ENCODE assay signal across 14 cellular contexts in the genomic region with DNA sequence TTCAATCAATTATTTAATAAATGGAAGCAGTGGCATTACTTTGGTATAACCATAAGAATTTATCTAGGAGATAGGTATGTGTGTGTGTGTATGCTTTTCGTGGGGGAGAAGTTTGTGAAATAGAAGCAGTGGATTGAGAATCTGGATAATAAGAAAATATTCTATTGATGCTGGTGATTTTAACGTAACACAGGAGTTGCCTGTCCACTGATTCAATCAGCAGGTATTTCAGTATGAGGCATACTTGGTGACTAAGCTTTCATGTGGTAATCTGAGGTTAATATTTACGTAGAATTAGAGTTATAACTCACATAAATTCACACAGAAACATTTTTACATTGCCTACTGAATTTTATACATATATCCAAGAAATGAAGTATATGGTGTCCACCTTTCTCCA.
DNase-seq lines count a peak whose midpoint lies in the region; ATAC-seq and TF ChIP-seq lines count a peak whose summit lies in the region.
"Had no signal": no experiment of that assay in that cellular context is flagged by ENCODE, and none has a peak within 500 bp of the region (broad histone marks: within the 10 kb centered on the region; RNA-seq: fewer than 3 reads in every experiment).

No MANE protein-coding gene starts in this region.

- H3K36me3 ChIP-seq in kidney epithelial cell (ENCODE audit: control insufficient read depth, insufficient read depth, low read length) = no peaks in the 10 kb centered on the region

- H3K4me1 Mint-ChIP-seq in osteocyte (ENCODE audit: unreplicated experiment) = no peaks in the 10 kb centered on the region
- H3K4me1 Mint-ChIP-seq in activated naive CD8-positive, alpha-beta T cell treated with anti-CD3 and anti-CD28 coated beads for 36 hours = no peaks in the 10 kb centered on the region

- ATAC-seq in HG03442 (IDR thresholded peaks at IDR 0.05; ENCODE audit: unreplicated experiment) = no peak

- H3K36me3 Mint-ChIP-seq in osteocyte (ENCODE audit: unreplicated experiment) = no peaks in the 10 kb centered on the region
- H3K36me3 Mint-ChIP-seq in activated naive CD8-positive, alpha-beta T cell treated with anti-CD3 and anti-CD28 coated beads for 36 hours = no peaks in the 10 kb centered on the region

- H3K9me3 Mint-ChIP-seq in osteocyte (ENCODE audit: unreplicated experiment) = peaks cover 9% of the 10 kb centered on the region
- peaks cover 9% of the 10 kb centered on the region for H3K9me3 Mint-ChIP-seq in activated naive CD8-positive, alpha-beta T cell treated with anti-CD3 and anti-CD28 coated beads for 36 hours

- in situ Hi-C loops in astrocyte of the spinal cord (cut with HindIII; ENCODE audit: low sequenced_read_pairs) = no loop called here

- DNase-seq in A172 (ENCODE audit: low spot score) = peak; percentile 3
- peak; percentile 79 for DNase-seq in NCI-H460 (ENCODE audit: extremely low read depth, low read depth)
- DNase-seq in astrocyte of the spinal cord (ENCODE audit: low read depth, low spot score) = peak; percentile 9
- peak; percentile 39 for DNase-seq in kidney epithelial cell (ENCODE audit: low read depth)
- DNase-seq in osteocyte (ENCODE audit: extremely low spot score, unreplicated experiment) = no peak
- DNase-seq in GM19240 (ENCODE audit: insufficient read length, low spot score) = no peak
- DNase-seq in activated naive CD8-positive, alpha-beta T cell treated with anti-CD3 and anti-CD28 coated beads for 36 hours = no peak
- DNase-seq: 8988T, C1 segment of cervical spinal cord, GF-D8, H7, NCI-H187 treated with DMSO at 0.1 percent for 48 hours, NCI-H69 had no signal

- H3K27ac Mint-ChIP-seq in osteocyte (ENCODE audit: unreplicated experiment) = no peak overlapping the region
- H3K27ac Mint-ChIP-seq in activated naive CD8-positive, alpha-beta T cell treated with anti-CD3 and anti-CD28 coated beads for 36 hours = no peak overlapping the region

- H3K27me3 Mint-ChIP-seq in osteocyte (ENCODE audit: unreplicated experiment) = no peaks in the 10 kb centered on the region
- H3K27me3 Mint-ChIP-seq in activated naive CD8-positive, alpha-beta T cell treated with anti-CD3 and anti-CD28 coated beads for 36 hours = no peaks in the 10 kb centered on the region

- H3K4me3 ChIP-seq in astrocyte of the spinal cord (ENCODE audit: low read depth, low read length) (no peak overlapping the region), kidney epithelial cell (ENCODE audit: low read depth, low read length) (no peak overlapping the region)

- no peak overlapping the region for H3K4me3 Mint-ChIP-seq in osteocyte (ENCODE audit: unreplicated experiment)
- no peak overlapping the region for H3K4me3 Mint-ChIP-seq in activated naive CD8-positive, alpha-beta T cell treated with anti-CD3 and anti-CD28 coated beads for 36 hours

- H3K27me3 ChIP-seq in kidney epithelial cell (ENCODE audit: control insufficient read depth, insufficient read depth, low read length) = no peaks in the 10 kb centered on the region

- TF ChIP-seq CTCF in astrocyte of the spinal cord (IDR thresholded peaks at IDR 0.05; ENCODE audit: low read depth, low read length) (no peak), kidney epithelial cell (IDR thresholded peaks at IDR 0.05; ENCODE audit: insufficient read depth, low read length, poor library complexity, severe bottlenecking) (no peak), osteocyte (IDR thresholded peaks at IDR 0.05) (no peak)

Comparison
In these comparisons a context has a peak if more than half of its experiments do, and no peak if none do; other contexts are left out.
1. DNase-seq: peak in A172 (single experiment), NCI-H460 (single experiment), astrocyte of the spinal cord (single experiment) and kidney epithelial cell (single experiment); none in osteocyte (single experiment), GM19240 (single experiment) and activated naive CD8-positive, alpha-beta T cell treated with anti-CD3 and anti-CD28 coated beads for 36 hours (single experiment).